1 cellular context compared by ENCODE assay signal in genomic region chr6:34281702-34282334, GRCh38.
TF ChIP-seq lines count a peak whose summit lies in the region.

No MANE protein-coding gene starts in this region.

TF ChIP-seq in K562, 482 proteins besides CTCF, POLR2A, EP300 and RAD21 (continued from another document and continues in another):
- TF ChIP-seq CREB5 (CRISPR knock-in tag; IDR thresholded peaks at IDR 0.05) (no peak), IRF1 (CRISPR knock-in tag; IDR thresholded peaks at IDR 0.05; ENCODE audit: borderline replicate concordance) (no peak), RFX7 (CRISPR knock-in tag; IDR thresholded peaks at IDR 0.05) (no peak), ILK (tag; IDR thresholded peaks at IDR 0.05; ENCODE audit: borderline replicate concordance, low read depth) (no peak), ZNF512 (tag; IDR thresholded peaks at IDR 0.05) (no peak), ZNF212 (CRISPR knock-in tag; IDR thresholded peaks at IDR 0.05) (no peak), TEAD2 (tag; IDR thresholded peaks at IDR 0.05) (no peak), MAX (CRISPR knock-in tag; IDR thresholded peaks at IDR 0.05) (peak; percentile 37; the same call in 1 of the 2 replicates), ELK1 (CRISPR knock-in tag; IDR thresholded peaks at IDR 0.05) (no peak), DEAF1 (CRISPR knock-in tag; IDR thresholded peaks at IDR 0.05) (no peak), CREBBP (IDR thresholded peaks at IDR 0.05; ENCODE audit: low read depth, low read length) (no peak), TEAD4 (IDR thresholded peaks at IDR 0.05; ENCODE audit: low read length) (peak; percentile 98), TEAD4 (CRISPR knock-in tag; IDR thresholded peaks at IDR 0.05; ENCODE audit: borderline replicate concordance) (no peak), ZNF384 (IDR thresholded peaks at IDR 0.05; ENCODE audit: low read depth, low read length) (peak; percentile 73), JUND (IDR thresholded peaks at IDR 0.05; ENCODE audit: borderline replicate concordance, low read depth, low read length) (peak; percentile 84), JUND (tag; IDR thresholded peaks at IDR 0.05; ENCODE audit: borderline replicate concordance, low read depth, low read length) (peak; percentile 75; the same call in 2 of the 3 replicates), BCLAF1 (IDR thresholded peaks at IDR 0.05; ENCODE audit: borderline replicate concordance in 1 of 2, control insufficient read depth in 1 of 2, low read depth in 2 of 2, low read length in 1 of 2) (no peak), THAP7 (CRISPR knock-in tag; IDR thresholded peaks at IDR 0.05) (no peak), FIP1L1 (IDR thresholded peaks at IDR 0.05; ENCODE audit: low read depth, low read length, poor library complexity, severe bottlenecking) (no peak), ZC3H4 (CRISPR knock-in tag; IDR thresholded peaks at IDR 0.05; ENCODE audit: borderline replicate concordance) (no peak), JUNB (CRISPR knock-in tag; conservative IDR thresholded peaks at IDR 0.05) (no peak), ELF2 (CRISPR knock-in tag; IDR thresholded peaks at IDR 0.05) (no peak), CBX3 (IDR thresholded peaks at IDR 0.05; ENCODE audit: borderline replicate concordance in 1 of 2, low read length in 2 of 2) (peak in 1 of 2 experiments; percentile 50; a peak in 1 of 3 replicates), FOSL1 (tag; conservative IDR thresholded peaks at IDR 0.05) (peak; percentile 96), ZNF24 (IDR thresholded peaks at IDR 0.05) (no peak), DACH1 (IDR thresholded peaks at IDR 0.05; ENCODE audit: partially characterized antibody) (no peak), ETV1 (tag; conservative IDR thresholded peaks at IDR 0.05; ENCODE audit: low read depth) (peak; percentile 80), ZNF785 (CRISPR knock-in tag; IDR thresholded peaks at IDR 0.05) (no peak), ZFX (CRISPR knock-in tag; IDR thresholded peaks at IDR 0.05) (0 out of 2 replicates have a peak, but pooled peaks have one; percentile 18), ATF3 (IDR thresholded peaks at IDR 0.05) (peak; percentile 60), ATF3 (CRISPR knock-in tag; conservative IDR thresholded peaks at IDR 0.05) (no peak), ZFP30 (CRISPR knock-in tag; IDR thresholded peaks at IDR 0.05; ENCODE audit: borderline replicate concordance) (no peak), TOE1 (IDR thresholded peaks at IDR 0.05; ENCODE audit: borderline replicate concordance) (peak; percentile 19; the same call in 1 of the 2 replicates), TOE1 (CRISPR knock-in tag; IDR thresholded peaks at IDR 0.05; ENCODE audit: borderline replicate concordance, low read depth) (no peak), SPI1 (IDR thresholded peaks at IDR 0.05; ENCODE audit: borderline replicate concordance, low read depth, low read length) (peak; percentile 15; the same call in 1 of the 2 replicates), NCOA4 (IDR thresholded peaks at IDR 0.05; ENCODE audit: partially characterized antibody) (peak; percentile 60), SIN3A (IDR thresholded peaks at IDR 0.05; ENCODE audit: borderline replicate concordance in 2 of 2, control insufficient read depth in 1 of 2, low read depth in 2 of 2, low read length in 2 of 2) (no peak), ZNF41 (CRISPR knock-in tag; conservative IDR thresholded peaks at IDR 0.05) (no peak), ASH1L (IDR thresholded peaks at IDR 0.05; ENCODE audit: borderline replicate concordance, low read depth, partially characterized antibody) (no peak), ZFP36 (IDR thresholded peaks at IDR 0.05; ENCODE audit: low read depth, low read length, partially characterized antibody) (no peak), MYNN (IDR thresholded peaks at IDR 0.05) (peak; percentile 65; the same call in 1 of the 2 replicates), MYNN (CRISPR knock-in tag; IDR thresholded peaks at IDR 0.05) (no peak), RUNX1 (IDR thresholded peaks at IDR 0.05; ENCODE audit: low read depth) (0 out of 2 replicates have a peak, but pooled peaks have one; percentile 65), KDM5B (IDR thresholded peaks at IDR 0.05; ENCODE audit: insufficient replicate concordance, low read depth, low read length) (no peak), CHD2 (IDR thresholded peaks at IDR 0.05; ENCODE audit: low read depth, low read length) (no peak), ZBTB2 (IDR thresholded peaks at IDR 0.05) (peak; percentile 75; the same call in 1 of the 2 replicates), ZBTB17 (CRISPR knock-in tag; IDR thresholded peaks at IDR 0.05) (no peak), ZBTB5 (IDR thresholded peaks at IDR 0.05) (no peak), SFPQ (IDR thresholded peaks at IDR 0.05; ENCODE audit: low read depth, low read length) (no peak), HDAC2 (IDR thresholded peaks at IDR 0.05) (peak; percentile 98), ZKSCAN8 (CRISPR knock-in tag; IDR thresholded peaks at IDR 0.05) (no peak)
